ENCODE assay signal across 21 cellular contexts in the genomic region with DNA sequence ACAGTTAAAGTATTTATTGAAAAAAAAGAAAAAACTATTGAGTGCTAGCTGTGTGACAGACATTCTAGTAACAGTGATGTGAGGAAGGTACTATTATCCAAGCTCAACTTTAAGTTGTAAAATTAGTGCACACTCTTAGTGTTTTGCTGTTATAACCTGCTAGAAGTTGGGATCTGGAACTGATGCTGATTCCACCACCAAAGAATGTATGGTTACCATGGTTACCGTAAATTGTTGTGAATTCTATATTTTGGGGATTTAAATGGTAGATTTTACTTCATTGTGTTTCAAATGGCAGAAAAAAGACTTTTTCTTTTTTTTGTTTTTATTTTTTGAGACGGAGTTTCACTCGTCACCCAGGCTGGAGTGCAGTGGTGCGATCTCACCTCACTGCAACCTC.
"Had no signal": no experiment of that assay in that cellular context is flagged by ENCODE, and none has a peak within 500 bp of the region (broad histone marks: within the 10 kb centered on the region; RNA-seq: fewer than 3 reads in every experiment).

No MANE protein-coding gene starts in this region.

- H3K9ac ChIP-seq: neural progenitor cell had no signal

- H3K36me3 ChIP-seq: esophagus muscularis mucosa, neural progenitor cell, right atrium auricular region, tibial nerve, WERI-Rb-1 had no signal

- H2AFZ ChIP-seq: neural progenitor cell had no signal

- H3K9me3 ChIP-seq: body of pancreas, esophagus muscularis mucosa, right atrium auricular region, tibial nerve had no signal

- H3K4me3 ChIP-seq: body of pancreas, dorsolateral prefrontal cortex, esophagus muscularis mucosa, neural progenitor cell, right atrium auricular region, tibial nerve had no signal

- FAIRE-seq: small intestine had no signal

- H3K27ac ChIP-seq: body of pancreas, dorsolateral prefrontal cortex, esophagus muscularis mucosa, foreskin keratinocyte, neural progenitor cell, right atrium auricular region, tibial nerve, WERI-Rb-1 had no signal

- ATAC-seq: activated CD4-positive, alpha-beta T cell treated with anti-CD3 and anti-CD28 coated beads for 36 hours; body of pancreas; foreskin keratinocyte; left lobe of liver; stimulated activated effector memory CD8-positive, alpha-beta T cell treated with anti-CD3 and anti-CD28 coated beads, Interleukin-12 subunit alpha, Interleukin-12 subunit beta, amount 100 ng/mL, for 72 hours had no signal

- H3K4me2 ChIP-seq: neural progenitor cell had no signal

- H3K27me3 ChIP-seq: body of pancreas, dorsolateral prefrontal cortex, esophagus muscularis mucosa, foreskin keratinocyte, neural progenitor cell, right atrium auricular region, tibial nerve had no signal

- DNase-seq: activated CD4-positive, alpha-beta memory T cell treated with anti-CD3 and anti-CD28 coated beads, Interleukin-2, amount 10 ng/mL, durations not matched to agents 7 days and 5 days; activated CD4-positive, alpha-beta T cell treated with anti-CD3 and anti-CD28 coated beads for 36 hours; activated CD8-positive, alpha-beta memory T cell treated with anti-CD3 and anti-CD28 coated beads, Interleukin-2, amount 50 U/mL, for 4 hours; activated naive CD4-positive, alpha-beta T cell treated with anti-CD3 and anti-CD28 coated beads for 36 hours; body of pancreas; cerebellar nuclear complex; dorsolateral prefrontal cortex; foreskin keratinocyte; head of caudate nucleus; islet precursor cell; midbrain; posterior cingulate gyrus; small intestine; T1000; WERI-Rb-1 had no signal
